9 cellular contexts compared by ENCODE assay signal in the genomic region with DNA sequence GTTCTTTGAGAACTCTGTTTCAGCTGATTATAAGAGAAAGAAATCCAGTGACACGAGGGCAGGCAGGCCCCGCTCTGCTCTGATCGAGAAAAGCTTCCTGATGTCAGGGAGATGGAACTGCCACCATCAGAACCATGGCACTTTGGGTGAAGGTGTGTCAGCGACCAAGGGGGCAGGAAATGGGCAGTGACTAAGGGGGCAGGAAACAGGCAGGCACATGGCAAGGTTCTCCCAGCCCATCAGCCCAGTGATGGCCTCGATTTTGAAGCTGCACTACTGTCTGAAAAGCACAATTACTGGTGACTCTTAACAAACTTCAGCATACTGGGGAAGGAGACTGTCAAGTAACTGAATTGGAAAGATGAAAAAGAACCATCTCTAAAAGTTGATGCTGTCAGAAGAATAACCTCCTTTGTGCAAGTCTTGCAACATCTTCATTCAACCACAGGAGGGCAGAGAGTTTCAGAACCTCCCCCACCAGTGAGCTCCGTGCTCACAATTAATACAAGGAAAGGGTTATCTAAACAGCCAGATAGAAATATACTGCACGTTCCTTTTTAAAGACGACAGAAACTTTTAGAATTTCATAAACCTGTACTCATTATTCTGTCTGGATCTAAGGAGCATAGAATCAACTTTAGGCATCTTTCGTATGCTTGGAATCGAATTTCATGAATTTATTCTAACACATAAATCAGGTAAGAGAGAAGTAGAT. TPM values are rescaled to one million over a fixed set of nuclear protein-coding genes. Genes with fewer than 3 reads are reported as not detected.
DNase-seq lines count a peak whose midpoint lies in the region; ATAC-seq and TF ChIP-seq lines count a peak whose summit lies in the region.
"Had no signal": no experiment of that assay in that cellular context is flagged by ENCODE, and none has a peak within 500 bp of the region (broad histone marks: within the 10 kb centered on the region; RNA-seq: fewer than 3 reads in every experiment).

No MANE protein-coding gene starts in this region.

- H3K27ac Mint-ChIP-seq in CD14-positive monocyte, result peak overlapping the region in 1 of 7 donors; percentile 57

- TF ChIP-seq CTCF in CD14-positive monocyte (IDR thresholded peaks at IDR 0.05) (peak; percentile 34), OCI-LY3 (IDR thresholded peaks at IDR 0.05; ENCODE audit: low read depth, low read length) (peak; percentile 61)

- peaks cover 1% of the 10 kb centered on the region for H3K4me1 Mint-ChIP-seq in CD14-positive monocyte

- H4K20me1 ChIP-seq in OCI-LY3 (ENCODE audit: insufficient read depth, low read length), result no peaks in the 10 kb centered on the region

- H3K9me3 ChIP-seq in OCI-LY3 (ENCODE audit: insufficient read depth, low read length), result no peaks in the 10 kb centered on the region

- H3K27me3 ChIP-seq in OCI-LY3 (ENCODE audit: low read depth, low read length), result no peaks in the 10 kb centered on the region

- H3K9ac ChIP-seq in OCI-LY3 (ENCODE audit: low read length), result no peak overlapping the region

- no peak overlapping the region for H3K4me3 Mint-ChIP-seq in CD14-positive monocyte

- no peaks in the 10 kb centered on the region for H3K79me2 ChIP-seq in OCI-LY3 (ENCODE audit: low read length)

- H3K4me1 ChIP-seq in OCI-LY3 (ENCODE audit: low read length), result no peaks in the 10 kb centered on the region

- H3K36me3 ChIP-seq in OCI-LY3 (replicated peaks; ENCODE audit: low read depth, low read length), result peaks cover 3% of the 10 kb centered on the region

- H3K27me3 Mint-ChIP-seq in CD14-positive monocyte (ENCODE audit: low read depth in 3 of 3), result peaks cover 0 to under 1% (median 0%) of the 10 kb centered on the region in 3 donors

- ATAC-seq in GM18505 (IDR thresholded peaks at IDR 0.05; ENCODE audit: unreplicated experiment), result peak; percentile 68
- peak; percentile 61 for ATAC-seq in HG02970 (IDR thresholded peaks at IDR 0.05; ENCODE audit: low FRiP score, unreplicated experiment)
- ATAC-seq in GM21528 (IDR thresholded peaks at IDR 0.05; ENCODE audit: low FRiP score, unreplicated experiment), result no peak

- peaks cover 0 to 2% (median 0%) of the 10 kb centered on the region in 7 donors for H3K9me3 Mint-ChIP-seq in CD14-positive monocyte

- no peak overlapping the region for H3K4me3 ChIP-seq in OCI-LY3 (ENCODE audit: low read length)

- DNase-seq in CD14-positive monocyte (ENCODE audit: low spot score), result no peak
- peak; percentile 21 to 57 for DNase-seq in dermis microvascular lymphatic vessel endothelial cell (ENCODE audit: low read depth in 2 of 2)
- DNase-seq in midbrain (lab: John Stamatoyannopoulos, UW), result peak; percentile 22
- no peak for DNase-seq in activated gamma-delta T cell (lab: John Stamatoyannopoulos, UW)

- H3K4me2 ChIP-seq in OCI-LY3 (ENCODE audit: low read length), result no peak overlapping the region

- H3K27ac ChIP-seq in OCI-LY3 (ENCODE audit: low read length), result no peak overlapping the region

- peaks cover 63 to 71% of the 10 kb centered on the region in 2 donors for H3K36me3 Mint-ChIP-seq in CD14-positive monocyte

- intact Hi-C loops in CD14-positive monocyte (cut with micrococcal nuclease), result no loop called here

- TF ChIP-seq POLR2A in GM18505 (IDR thresholded peaks at IDR 0.05; ENCODE audit: borderline replicate concordance, extremely low read depth, insufficient read depth, insufficient read length), result no peak

- no peak overlapping the region for H2AFZ ChIP-seq in OCI-LY3 (ENCODE audit: low read depth, low read length)

RNA-seq across cellular contexts. Expression of a gene that starts 39.1 kb away (rescaled TPM):
- 10 to 100 TPM; 55.2 to 67.9 TPM for polyA plus RNA-seq in CD14-positive monocyte
- 16.8 and 18.3 TPM in 2 replicates for total RNA-seq in dermis microvascular lymphatic vessel endothelial cell

RNA-seq across cellular contexts. Expression of a gene that starts 40.2 kb away (rescaled TPM):
- not detected for polyA plus RNA-seq in CD14-positive monocyte
- total RNA-seq in dermis microvascular lymphatic vessel endothelial cell, result not detected in 2 replicates
- total RNA-seq: T-helper 1 cell treated with Interleukin-12 subunit alpha and Interleukin-12 subunit beta and Interleukin-4 antibody, amounts not matched to agents 30 ng/mL and 1 ng/mL, for 36 hours had no signal

Comparison
In these comparisons a context has a peak if more than half of its experiments do, and no peak if none do; other contexts are left out.
1. DNase-seq: peak in dermis microvascular lymphatic vessel endothelial cell (2 of 2) and midbrain (single experiment); none in CD14-positive monocyte (single experiment) and activated gamma-delta T cell (single experiment).